17 cellular contexts compared by ENCODE assay signal in the genomic region with DNA sequence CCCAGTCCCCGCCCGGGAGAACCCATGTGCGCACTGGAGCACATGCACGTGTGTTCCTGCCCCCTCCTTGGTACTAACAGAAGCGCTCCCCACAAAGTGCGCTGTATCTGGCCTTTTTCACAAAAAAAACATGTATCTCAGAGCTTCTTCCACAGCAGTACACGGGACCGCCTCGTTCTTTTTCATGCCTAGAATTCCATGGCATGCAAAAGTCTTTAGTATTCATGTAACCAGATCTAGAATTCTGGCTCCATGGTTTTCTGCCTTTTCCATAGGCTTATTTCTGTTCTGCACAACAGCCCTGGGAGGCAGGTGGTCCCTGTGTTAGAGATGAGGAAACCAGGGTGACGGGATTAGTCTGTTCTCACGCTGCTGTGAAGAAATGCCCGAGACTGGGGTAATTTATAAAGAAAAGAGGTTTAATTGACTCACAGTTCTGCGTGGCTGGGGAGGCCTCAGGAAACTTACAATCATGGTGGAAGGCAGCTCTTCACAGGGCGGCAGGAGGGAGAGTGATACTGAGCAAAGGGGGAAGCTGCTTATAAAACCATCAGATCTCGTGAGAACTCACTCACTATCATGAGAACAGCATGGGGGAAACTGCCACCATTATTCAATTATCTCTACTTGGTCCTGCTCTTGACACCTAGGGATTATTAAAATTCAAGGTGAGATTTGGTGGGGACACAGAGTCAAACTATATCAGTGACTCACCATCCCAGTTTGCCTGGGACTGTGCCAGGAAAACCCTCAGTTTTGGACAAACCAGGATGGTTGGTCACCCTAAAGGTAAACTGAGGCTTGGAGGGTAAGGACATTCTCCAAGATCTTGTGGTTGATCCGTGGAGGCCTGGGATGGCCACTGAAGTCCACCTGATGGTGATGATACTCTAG. TPM values are rescaled to one million over a fixed set of nuclear protein-coding genes. Genes with fewer than 3 reads are reported as not detected.
"Had no signal": no experiment of that assay in that cellular context is flagged by ENCODE, and none has a peak within 500 bp of the region (broad histone marks: within the 10 kb centered on the region; RNA-seq: fewer than 3 reads in every experiment).

No MANE protein-coding gene starts in this region.

- H3K4me3 Mint-ChIP-seq: activated naive CD4-positive, alpha-beta T cell treated with anti-CD3 and anti-CD28 coated beads for 36 hours; activated naive CD8-positive, alpha-beta T cell treated with anti-CD3 and anti-CD28 coated beads, Interleukin-2, amount 50 U/mL, for 24 hours; naive B cell had no signal

- H3K4me3 ChIP-seq: tibial artery, vagina had no signal

- H3K9me3 ChIP-seq: tibial artery, vagina had no signal

- H3K9me3 Mint-ChIP-seq: activated naive CD4-positive, alpha-beta T cell treated with anti-CD3 and anti-CD28 coated beads for 36 hours; activated naive CD8-positive, alpha-beta T cell treated with anti-CD3 and anti-CD28 coated beads, Interleukin-2, amount 50 U/mL, for 24 hours; activated T-helper 2 cell treated with anti-CD3 and anti-CD28 coated beads, Interferon-gamma antibody, Interleukin-2, Interleukin-4, amounts not matched to agents 10 μg/mL and 5 μg/mL and 100 μg/mL, durations not matched to agents 14 hours and 24 hours and 36 hours; naive B cell had no signal

- H3K36me3 Mint-ChIP-seq: naive B cell had no signal

- H3K27me3 Mint-ChIP-seq: activated naive CD8-positive, alpha-beta T cell treated with anti-CD3 and anti-CD28 coated beads, Interleukin-2, amount 50 U/mL, for 24 hours had no signal

- H3K27ac ChIP-seq: tibial artery, vagina, VCaP had no signal

- H3K27ac Mint-ChIP-seq: activated naive CD4-positive, alpha-beta T cell treated with anti-CD3 and anti-CD28 coated beads for 36 hours; activated naive CD8-positive, alpha-beta T cell treated with anti-CD3 and anti-CD28 coated beads, Interleukin-2, amount 50 U/mL, for 24 hours; activated T-helper 2 cell treated with anti-CD3 and anti-CD28 coated beads, Interferon-gamma antibody, Interleukin-2, Interleukin-4, amounts not matched to agents 10 μg/mL and 5 μg/mL and 100 μg/mL, durations not matched to agents 14 hours and 24 hours and 36 hours; progenitor cell of endocrine pancreas had no signal

- H3K36me3 ChIP-seq: tibial artery, vagina had no signal

- DNase-seq: activated CD4-positive, alpha-beta T cell treated with anti-CD3 and anti-CD28 coated beads for 1 hour; activated CD4-positive, alpha-beta T cell treated with anti-CD3 and anti-CD28 coated beads, Interleukin-2, amount 50 U/mL, for 48 hours; activated naive CD4-positive, alpha-beta T cell treated with anti-CD3 and anti-CD28 coated beads for 36 hours; activated naive CD8-positive, alpha-beta T cell treated with anti-CD3 and anti-CD28 coated beads, Interleukin-2, amount 50 U/mL, for 24 hours; activated T-cell treated with anti-CD3 and anti-CD28 coated beads, Interleukin-2, amount 50 U/mL, for 1 hour; naive B cell; occipital lobe; small intestine; stimulated activated CD4-positive, alpha-beta T cell treated with anti-CD3 and anti-CD28 coated beads, Interleukin-4, amount 100 ng/mL, for 24 hours; stimulated activated naive CD4-positive, alpha-beta T cell; tibial artery had no signal

- H3K4me1 ChIP-seq: vagina had no signal

- H3K27me3 ChIP-seq: vagina had no signal

RNA-seq across cellular contexts. Expression of a gene that starts 41.0 kb away (rescaled TPM):
- total RNA-seq: dermis microvascular lymphatic vessel endothelial cell, lung microvascular endothelial cell, vagina had no signal
